In the genomic region with DNA sequence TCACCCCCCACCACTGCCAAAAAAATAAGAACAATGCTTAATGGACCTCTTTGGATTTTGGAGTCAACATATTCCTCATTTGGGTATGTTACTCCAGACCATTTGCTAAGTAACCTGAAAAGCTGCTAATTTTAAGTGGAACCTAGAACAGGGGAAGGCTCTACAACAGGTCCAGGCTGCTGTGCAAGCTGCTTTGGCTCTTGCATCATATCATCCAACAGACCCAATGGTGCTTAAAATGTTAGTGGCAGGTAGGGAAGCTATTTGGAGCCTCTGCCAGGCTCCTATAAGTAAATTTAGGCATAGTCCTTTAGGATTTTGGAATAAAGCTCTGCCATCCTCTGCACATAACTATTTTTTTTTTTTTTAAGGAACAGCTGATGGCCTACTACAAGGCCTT, we compare ENCODE assay signal across 11 cellular contexts.
"Had no signal": no experiment of that assay in that cellular context is flagged by ENCODE, and none has a peak within 500 bp of the region (broad histone marks: within the 10 kb centered on the region; RNA-seq: fewer than 3 reads in every experiment).

No MANE protein-coding gene starts in this region.

- DNase-seq: GM23248, GOT3, H7, H9, HCEC 1CT, HFFc6 had no signal

- H3K27ac ChIP-seq: GM23248 had no signal

- H3K9ac ChIP-seq: GM23248 had no signal

- H3K4me3 Mint-ChIP-seq: GM23338, H9, HFFc6 had no signal

- H3K4me1 ChIP-seq: HAP-1 had no signal

- FAIRE-seq: H1, H54 had no signal

- ATAC-seq: GM23338, HCT116 had no signal

- H3K27ac Mint-ChIP-seq: GM23338, H9, HFFc6 had no signal

- H3K4me3 ChIP-seq: GM23248, GM23338, HAP-1 had no signal

- H3K4me2 ChIP-seq: GM23338 had no signal

- H3K9me3 ChIP-seq: HAP-1 had no signal

- H3K36me3 ChIP-seq: HAP-1 had no signal

- H3K9me3 Mint-ChIP-seq: HFFc6 had no signal

- H2AFZ ChIP-seq: GM23248, GM23338 had no signal
